ENCODE assay signal across 8 cellular contexts in the genomic region with DNA sequence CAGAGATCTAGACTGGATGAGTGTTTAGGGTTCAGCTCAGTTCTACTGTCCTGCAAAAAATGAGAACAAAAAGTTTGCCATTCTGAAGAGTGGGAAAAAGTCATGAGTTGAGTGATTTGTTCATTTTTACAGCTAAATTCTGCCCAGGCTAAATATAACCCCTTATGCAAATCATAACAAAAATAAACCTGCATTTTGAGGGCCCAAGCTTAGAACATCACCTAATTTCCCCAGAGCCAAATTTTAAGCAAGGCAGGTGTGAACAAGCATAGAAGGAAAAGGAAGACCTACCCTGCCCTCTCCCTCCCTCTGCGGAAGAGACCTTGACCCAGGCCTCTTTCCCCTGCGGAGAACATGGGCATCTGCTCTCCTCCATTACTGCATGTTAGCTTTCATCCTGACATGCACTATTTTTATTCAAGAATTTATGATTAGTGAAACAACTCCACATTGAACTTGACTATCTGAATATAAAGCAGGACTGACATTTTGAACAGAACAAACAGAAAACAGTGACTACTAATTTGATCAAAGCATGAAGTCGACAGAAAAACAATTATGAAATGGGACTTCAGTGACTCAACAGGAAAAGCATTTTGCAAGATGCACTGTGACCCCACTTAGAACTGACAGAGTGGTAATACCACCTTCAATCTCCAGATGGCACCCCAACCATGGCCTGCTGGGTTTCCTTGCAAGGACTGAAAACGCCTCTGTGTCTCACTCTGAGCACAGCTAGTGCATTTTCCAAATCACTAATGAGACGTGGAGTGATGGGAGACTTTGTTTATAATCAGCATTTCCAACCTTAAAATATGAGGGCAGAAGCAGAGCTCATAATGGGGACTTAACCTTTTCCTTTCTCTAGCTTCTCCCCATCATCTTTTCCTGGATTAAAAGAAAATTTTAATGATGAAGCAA. TPM values are rescaled to one million over a fixed set of nuclear protein-coding genes. Genes with fewer than 3 reads are reported as not detected.
DNase-seq lines count a peak whose midpoint lies in the region; ATAC-seq, FAIRE-seq and TF ChIP-seq lines count a peak whose summit lies in the region.

No MANE protein-coding gene starts in this region.

- no peaks in the 10 kb centered on the region for H4K20me1 ChIP-seq in OCI-LY1 (ENCODE audit: insufficient read depth, low read length)

- H3K79me2 ChIP-seq in OCI-LY1 (ENCODE audit: insufficient read depth, low read length), result no peaks in the 10 kb centered on the region

- TF ChIP-seq CTCF in D721Med (IDR thresholded peaks at IDR 0.05; ENCODE audit: insufficient read depth, missing control alignments) (peak; percentile 87), OCI-LY1 (IDR thresholded peaks at IDR 0.05; ENCODE audit: low read length) (peak; percentile 72), epithelial cell of proximal tubule (conservative IDR thresholded peaks at IDR 0.05; ENCODE audit: low read depth, low read length) (peak; percentile 99)

- H3K36me3 ChIP-seq in HUES48 (ENCODE audit: control insufficient read depth, insufficient read depth, low read length) (peaks cover 14% of the 10 kb centered on the region), OCI-LY1 (ENCODE audit: insufficient read depth, low read length) (no peaks in the 10 kb centered on the region)

- H3K27me3 ChIP-seq in HUES48 (ENCODE audit: control insufficient read depth, insufficient read depth, low read length) (no peaks in the 10 kb centered on the region), OCI-LY1 (ENCODE audit: insufficient read depth, low read length) (no peaks in the 10 kb centered on the region)

- ATAC-seq in GM21381 (IDR thresholded peaks at IDR 0.05; ENCODE audit: unreplicated experiment), result peak; percentile 74

- H3K9me3 ChIP-seq in HUES48 (ENCODE audit: control insufficient read depth, insufficient read depth, low read length) (no peaks in the 10 kb centered on the region), OCI-LY1 (ENCODE audit: low read length) (no peaks in the 10 kb centered on the region)

- H3K9ac ChIP-seq in HUES48 (ENCODE audit: low read depth, low read length) (no peak overlapping the region), OCI-LY1 (ENCODE audit: low read length) (peak overlapping the region; percentile 47)

- H3K27ac ChIP-seq in HUES48 (ENCODE audit: low read depth, low read length), result peak overlapping the region; percentile 67
- peak overlapping the region; percentile 88 for H3K27ac ChIP-seq in OCI-LY1 (ENCODE audit: low read depth, low read length, poor library complexity, severe bottlenecking)

- no peaks in the 10 kb centered on the region for H3K9me2 ChIP-seq in OCI-LY1 (ENCODE audit: low read depth, low read length)

- H3K4me3 ChIP-seq in HUES48 (ENCODE audit: low read depth, low read length) (no peak overlapping the region), OCI-LY1 (ENCODE audit: low read depth, low read length, poor library complexity, severe bottlenecking) (peak overlapping the region; percentile 17), epithelial cell of proximal tubule (ENCODE audit: low read depth, low read length) (no peak overlapping the region)

- DNase-seq in D721Med (ENCODE audit: insufficient read length, low spot score), result no peak
- peak; percentile 85 for DNase-seq in activated T-cell treated with anti-CD3 and anti-CD28 coated beads for 24 hours (ENCODE audit: low read depth)
- DNase-seq in epithelial cell of proximal tubule (ENCODE audit: low read depth), result peak; percentile 89
- DNase-seq in myocyte (ENCODE audit: low read depth), result peak; percentile 93
- DNase-seq in stimulated activated CD8-positive, alpha-beta memory T cell treated with anti-CD3 and anti-CD28 coated beads, Interleukin-7, amount 100 ng/mL, for 4 hours (ENCODE audit: low read depth in 2 of 2), result peak; percentile 70 to 84

- H3F3A ChIP-seq in OCI-LY1 (ENCODE audit: insufficient read depth, low read length), result no peaks in the 10 kb centered on the region

- H3K4me1 ChIP-seq in HUES48 (ENCODE audit: control insufficient read depth, insufficient read depth, low read length) (peaks cover 23% of the 10 kb centered on the region), OCI-LY1 (ENCODE audit: insufficient read depth, low read length, severe bottlenecking) (peaks cover 43% of the 10 kb centered on the region)

- H3K4me2 ChIP-seq in OCI-LY1 (ENCODE audit: low read length), result peak overlapping the region; percentile 57

- no peak for FAIRE-seq in D721Med (lab: Jason Lieb, UNC)

- no peak overlapping the region for H2AFZ ChIP-seq in OCI-LY1 (ENCODE audit: low read length)

RNA-seq across cellular contexts. Expression of a gene that starts 30.9 kb away (rescaled TPM):
- total RNA-seq in epithelial cell of proximal tubule (0.46 and 1.0 TPM in 2 replicates), myocyte (2.4 and 2.9 TPM in 2 replicates)
- polyA plus RNA-seq in myocyte (2012), result 5.1 TPM
